ENCODE assay signal across 32 cellular contexts in the genomic region with DNA sequence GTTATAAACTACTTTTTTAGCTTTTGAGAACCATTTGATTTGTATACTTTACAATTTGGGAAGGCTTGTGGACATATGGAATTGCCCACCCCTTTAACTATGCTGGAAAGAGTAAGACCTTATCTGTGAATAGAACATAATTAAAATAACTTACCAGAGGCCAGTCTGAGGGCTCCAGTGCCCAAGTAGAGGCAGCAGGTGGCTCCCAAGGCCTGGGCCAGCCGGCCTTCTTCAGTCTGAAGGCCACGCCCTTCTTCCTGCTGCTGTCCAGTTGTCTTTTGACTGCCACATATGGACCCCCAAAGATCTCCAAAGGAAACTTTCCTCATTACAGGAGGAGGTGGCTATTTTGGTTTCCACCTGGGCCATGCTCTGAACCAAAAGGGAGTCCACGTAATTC. TPM values are rescaled to one million over a fixed set of nuclear protein-coding genes. Genes with fewer than 3 reads are reported as not detected.
"Had no signal": no experiment of that assay in that cellular context is flagged by ENCODE, and none has a peak within 500 bp of the region (broad histone marks: within the 10 kb centered on the region; RNA-seq: fewer than 3 reads in every experiment).

No MANE protein-coding gene starts in this region.

- H2AFZ ChIP-seq: neural progenitor cell, parathyroid adenoma had no signal

- H3K27me3 ChIP-seq: neural progenitor cell, ovary, spleen, testis, tibial artery, transverse colon, upper lobe of right lung, uterus had no signal

- H3K9ac ChIP-seq: neural progenitor cell, parathyroid adenoma had no signal

- DNase-seq: natural killer cell; occipital lobe; ovary; posterior cingulate gyrus; psoas muscle; right cardiac atrium; spleen; stimulated activated CD4-positive, alpha-beta T cell treated with anti-CD3 and anti-CD28 coated beads, Interleukin-12 subunit alpha, Interleukin-12 subunit beta, amount 100 ng/mL, for 4 hours; stimulated activated CD4-positive, alpha-beta T cell treated with anti-CD3 and anti-CD28 coated beads, Interleukin-1b, Interleukin-23, amount 100 ng/mL, for 48 hours; stimulated activated CD4-positive, alpha-beta T cell treated with anti-CD3 and anti-CD28 coated beads, Interleukin-4, amount 100 ng/mL, for 1 hour; stimulated activated CD4-positive, alpha-beta T cell treated with anti-CD3 and anti-CD28 coated beads, Interleukin-4, amount 100 ng/mL, for 4 hours; stimulated activated CD8-positive, alpha-beta memory T cell treated with anti-CD3 and anti-CD28 coated beads, Interleukin-4, amount 100 ng/mL, for 48 hours; stimulated activated naive CD4-positive, alpha-beta T cell; stimulated activated naive CD8-positive, alpha-beta T cell treated with anti-CD3 and anti-CD28 coated beads, Interleukin-15, amount 100 ng/mL, for 72 hours; stimulated activated naive CD8-positive, alpha-beta T cell treated with anti-CD3 and anti-CD28 coated beads, Interleukin-15, Interleukin-2, amounts not matched to agents 100 U/mL and 50 U/mL, for 24 hours; substantia nigra; testis; tibial artery; transverse colon; upper lobe of right lung; uterus had no signal

- H3K4me2 ChIP-seq: neural progenitor cell, smooth muscle cell had no signal

- ATAC-seq: natural killer cell; psoas muscle; right cardiac atrium; sciatic nerve; stimulated activated memory B cell treated with anti-CD40 and anti-IgM and Interleukin-4, amounts not matched to agents 10 μg/mL and 1 μg/mL and 100 μg/mL, for 72 hours; stimulated activated naive CD8-positive, alpha-beta T cell treated with anti-CD3 and anti-CD28 coated beads, Interleukin-15, amount 100 ng/mL, for 72 hours; stimulated activated naive CD8-positive, alpha-beta T cell treated with anti-CD3 and anti-CD28 coated beads, Interleukin-15, Interleukin-2, amounts not matched to agents 100 U/mL and 50 U/mL, for 24 hours; upper lobe of right lung had no signal

- H3K36me3 ChIP-seq: neural progenitor cell, ovary, spleen, suprapubic skin, tibial artery, transverse colon, upper lobe of right lung, uterus had no signal

- H3K4me1 ChIP-seq: neural progenitor cell, parathyroid adenoma, psoas muscle, spleen, suprapubic skin, testis, tibial artery, transverse colon, upper lobe of right lung, uterus had no signal

- H3K9me3 ChIP-seq: ovary, psoas muscle, suprapubic skin, testis, tibial artery, transverse colon, upper lobe of right lung, uterus had no signal

- H3K79me2 ChIP-seq: parathyroid adenoma had no signal

- H3K27ac ChIP-seq: neural progenitor cell, ovary, parathyroid adenoma, psoas muscle, skin epidermis, spleen, suprapubic skin, testis, tibial artery, transverse colon, upper lobe of right lung, uterus had no signal

- H3K4me3 ChIP-seq: neural progenitor cell, ovary, psoas muscle, skin epidermis, smooth muscle cell, spleen, suprapubic skin, testis, tibial artery, transverse colon, upper lobe of right lung, uterus had no signal

RNA-seq across cellular contexts. Expression of a gene that starts 12.0 kb away (rescaled TPM):
- total RNA-seq: osteoblast, progenitor cell of endocrine pancreas, renal cortical epithelial cell, smooth muscle cell had no signal
- polyA plus RNA-seq: neural cell, smooth muscle cell had no signal
